In the genomic region with DNA sequence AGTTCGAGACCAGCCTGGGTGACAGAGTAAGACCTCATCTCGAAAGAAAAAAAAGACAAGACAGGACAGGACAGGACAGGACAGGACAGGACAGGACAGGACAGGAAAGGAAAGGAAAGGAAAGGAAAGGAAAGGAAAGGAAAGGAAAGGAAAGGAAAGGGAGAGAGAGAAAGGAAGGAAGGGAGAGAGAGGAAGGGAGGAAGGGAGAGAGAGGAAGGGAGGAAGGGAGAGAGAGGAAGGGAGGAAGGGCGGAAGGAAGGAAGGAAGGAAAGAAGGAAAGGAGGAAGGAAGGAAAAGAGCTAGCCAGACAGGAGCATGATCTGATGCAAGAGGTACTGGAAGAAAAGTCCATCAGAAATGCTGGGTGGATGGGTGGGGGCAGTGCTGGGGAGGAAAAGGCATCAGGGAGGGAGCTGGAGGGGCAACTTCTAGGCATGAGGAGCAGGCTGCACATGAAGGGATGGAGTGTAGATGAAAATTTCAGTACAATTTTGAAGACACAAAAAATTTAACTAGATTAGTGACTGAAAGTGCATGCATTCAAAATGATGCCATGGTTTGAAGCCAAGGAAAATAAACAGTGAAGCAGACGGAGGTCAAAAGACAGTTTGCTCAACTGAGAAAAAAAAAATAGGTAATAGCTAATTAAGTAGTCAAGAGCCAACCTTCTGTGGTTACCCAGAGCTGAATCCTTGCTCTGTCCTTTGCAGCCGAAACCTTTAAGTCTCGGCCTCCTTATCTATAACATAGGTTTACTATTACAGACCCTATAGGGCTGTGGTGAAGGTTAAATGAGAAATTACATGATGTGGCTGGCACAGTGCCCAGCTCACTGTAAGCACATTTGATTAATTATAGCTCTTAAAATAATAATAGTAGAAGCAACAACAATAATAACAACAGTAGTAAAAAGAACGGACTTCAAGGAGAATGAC, we compare ENCODE assay signal across 11 cellular contexts. TPM values are rescaled to one million over a fixed set of nuclear protein-coding genes. Genes with fewer than 3 reads are reported as not detected.
DNase-seq lines count a peak whose midpoint lies in the region; ATAC-seq and TF ChIP-seq lines count a peak whose summit lies in the region.
"Had no signal": no experiment of that assay in that cellular context is flagged by ENCODE, and none has a peak within 500 bp of the region (broad histone marks: within the 10 kb centered on the region; RNA-seq: fewer than 3 reads in every experiment).

No MANE protein-coding gene starts in this region.

- no peak overlapping the region for H3K4me2 ChIP-seq in GM23338

- H4K20me1 ChIP-seq in GM23338 (replicated peaks; ENCODE audit: insufficient read depth): no peaks in the 10 kb centered on the region

- H3K4me1 Mint-ChIP-seq in GM23338: peaks cover 39% of the 10 kb centered on the region

- no peaks in the 10 kb centered on the region for H3F3A ChIP-seq in GM23338 (replicated peaks; ENCODE audit: low read depth)

- H3K79me2 ChIP-seq in GM23338 (replicated peaks; ENCODE audit: insufficient read depth): peaks cover 75% of the 10 kb centered on the region

- peaks cover 22% of the 10 kb centered on the region for H3K4me1 ChIP-seq in GM23338 (ENCODE audit: insufficient read depth)

- H3K27me3 Mint-ChIP-seq in GM23338 (ENCODE audit: insufficient read depth, low read depth, poor library complexity): peaks cover 3% of the 10 kb centered on the region
- H3K27me3 Mint-ChIP-seq: CD4-positive, CD25-positive, alpha-beta regulatory T cell had no signal

- no peak overlapping the region for H3K4me3 ChIP-seq in GM23338
- no peak overlapping the region for H3K4me3 ChIP-seq in fibroblast of mammary gland (ENCODE audit: control insufficient read depth, low read depth, low read length)
- H3K4me3 ChIP-seq: SJSA1 had no signal

- H3K9me3 Mint-ChIP-seq in GM23338: no peaks in the 10 kb centered on the region
- H3K9me3 Mint-ChIP-seq: CD4-positive, CD25-positive, alpha-beta regulatory T cell had no signal

- no peak overlapping the region for H3K27ac ChIP-seq in GM23338 (ENCODE audit: low read depth)
- H3K27ac ChIP-seq: SJSA1 had no signal

- no peaks in the 10 kb centered on the region for H3K27me3 ChIP-seq in GM23338 (ENCODE audit: insufficient read depth)
- H3K27me3 ChIP-seq: SJSA1 had no signal

- no peak for DNase-seq in GM23338 (ENCODE audit: low spot score)
- peak; percentile 83 for DNase-seq in fibroblast of mammary gland (ENCODE audit: low read depth)
- peak; percentile 35 for DNase-seq in non-pigmented ciliary epithelial cell (ENCODE audit: low read depth)
- DNase-seq in activated CD4-positive, alpha-beta T cell treated with anti-CD3 and anti-CD28 coated beads, Interleukin-2, amount 50 U/mL, for 48 hours: no peak
- no peak for DNase-seq in NCI-H526 (lab: John Stamatoyannopoulos, UW)
- DNase-seq: CD4-positive, CD25-positive, alpha-beta regulatory T cell; NCI-H526 treated with DMSO at 0.1 percent for 48 hours had no signal

- ATAC-seq in GM23338 (no peak), SK-N-SH treated with all-trans-retinoic acid at 6 μM for 48 hours (peak; percentile 66), GM18873 (IDR thresholded peaks at IDR 0.05; ENCODE audit: low FRiP score, unreplicated experiment) (no peak), HG02588 (IDR thresholded peaks at IDR 0.05; ENCODE audit: unreplicated experiment) (no peak)

- no peaks in the 10 kb centered on the region for H3K36me3 ChIP-seq in GM23338 (ENCODE audit: insufficient read depth)

- no peak overlapping the region for H3K4me3 Mint-ChIP-seq in GM23338
- H3K4me3 Mint-ChIP-seq: CD4-positive, CD25-positive, alpha-beta regulatory T cell had no signal

- peaks cover 53% of the 10 kb centered on the region for H3K36me3 Mint-ChIP-seq in GM23338 (ENCODE audit: low read depth)

- TF ChIP-seq CTCF in GM23338 (conservative IDR thresholded peaks at IDR 0.05; ENCODE audit: low read depth in 2 of 2): no peak
- TF ChIP-seq CTCF in fibroblast of mammary gland (conservative IDR thresholded peaks at IDR 0.05; ENCODE audit: control insufficient read depth, insufficient read depth, low read depth, low read length): no peak

- H2AFZ ChIP-seq in GM23338: no peak overlapping the region

- H3K9me2 ChIP-seq in GM23338 (ENCODE audit: insufficient read depth): no peaks in the 10 kb centered on the region

- H3K27ac Mint-ChIP-seq in GM23338: peak overlapping the region; percentile 77

TF ChIP-seq in GM23338, 12 proteins besides CTCF, POLR2A, EP300 and RAD21 (continues in another document):
- TF ChIP-seq ZNF114 (CRISPR knock-in tag; IDR thresholded peaks at IDR 0.05) (no peak), CREB1 (CRISPR knock-in tag; IDR thresholded peaks at IDR 0.05; ENCODE audit: low read depth) (no peak), EZH2 (IDR thresholded peaks at IDR 0.05; ENCODE audit: low read depth, unreplicated experiment) (no peak), JUNB (IDR thresholded peaks at IDR 0.05; ENCODE audit: unreplicated experiment) (no peak), ZNF331 (CRISPR knock-in tag; IDR thresholded peaks at IDR 0.05; ENCODE audit: low read depth) (no peak), NANOG (IDR thresholded peaks at IDR 0.05; ENCODE audit: borderline replicate concordance) (no peak), STAT1 (IDR thresholded peaks at IDR 0.05; ENCODE audit: unreplicated experiment) (no peak), POLR2AphosphoS5 (IDR thresholded peaks at IDR 0.05; ENCODE audit: low read depth) (no peak)
- TF ChIP-seq, protein P1, sequence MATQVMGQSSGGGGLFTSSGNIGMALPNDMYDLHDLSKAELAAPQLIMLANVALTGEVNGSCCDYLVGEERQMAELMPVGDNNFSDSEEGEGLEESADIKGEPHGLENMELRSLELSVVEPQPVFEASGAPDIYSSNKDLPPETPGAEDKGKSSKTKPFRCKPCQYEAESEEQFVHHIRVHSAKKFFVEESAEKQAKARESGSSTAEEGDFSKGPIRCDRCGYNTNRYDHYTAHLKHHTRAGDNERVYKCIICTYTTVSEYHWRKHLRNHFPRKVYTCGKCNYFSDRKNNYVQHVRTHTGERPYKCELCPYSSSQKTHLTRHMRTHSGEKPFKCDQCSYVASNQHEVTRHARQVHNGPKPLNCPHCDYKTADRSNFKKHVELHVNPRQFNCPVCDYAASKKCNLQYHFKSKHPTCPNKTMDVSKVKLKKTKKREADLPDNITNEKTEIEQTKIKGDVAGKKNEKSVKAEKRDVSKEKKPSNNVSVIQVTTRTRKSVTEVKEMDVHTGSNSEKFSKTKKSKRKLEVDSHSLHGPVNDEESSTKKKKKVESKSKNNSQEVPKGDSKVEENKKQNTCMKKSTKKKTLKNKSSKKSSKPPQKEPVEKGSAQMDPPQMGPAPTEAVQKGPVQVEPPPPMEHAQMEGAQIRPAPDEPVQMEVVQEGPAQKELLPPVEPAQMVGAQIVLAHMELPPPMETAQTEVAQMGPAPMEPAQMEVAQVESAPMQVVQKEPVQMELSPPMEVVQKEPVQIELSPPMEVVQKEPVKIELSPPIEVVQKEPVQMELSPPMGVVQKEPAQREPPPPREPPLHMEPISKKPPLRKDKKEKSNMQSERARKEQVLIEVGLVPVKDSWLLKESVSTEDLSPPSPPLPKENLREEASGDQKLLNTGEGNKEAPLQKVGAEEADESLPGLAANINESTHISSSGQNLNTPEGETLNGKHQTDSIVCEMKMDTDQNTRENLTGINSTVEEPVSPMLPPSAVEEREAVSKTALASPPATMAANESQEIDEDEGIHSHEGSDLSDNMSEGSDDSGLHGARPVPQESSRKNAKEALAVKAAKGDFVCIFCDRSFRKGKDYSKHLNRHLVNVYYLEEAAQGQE (IDR thresholded peaks at IDR 0.05; ENCODE audit: unreplicated experiment): no peak

TF ChIP-seq in SK-N-SH treated with all-trans-retinoic acid at 6 μM for 48 hours, 23 proteins besides CTCF, POLR2A, EP300 and RAD21:
- peak; percentile 68 for TF ChIP-seq ISL1 (CRISPR knock-in tag; IDR thresholded peaks at IDR 0.05)
- no peak for TF ChIP-seq ZFP30 (CRISPR knock-in tag; IDR thresholded peaks at IDR 0.05)

RNA-seq across cellular contexts. Expression of a gene that starts 59.9 kb away (rescaled TPM):
- 33.1 and 34.1 TPM in 2 replicates for total RNA-seq in GM23338 (2014; rRNA removed; shearing (Covaris generic))
- 19.9 and 20.3 TPM in 2 replicates for polyA plus RNA-seq in GM23338 (2016; fragmentation: Nextera tagmentation; extraction: Ambion mirVana)

Comparison
In these comparisons a context has a peak if more than half of its experiments do, and no peak if none do; other contexts are left out.
1. DNase-seq: peak in fibroblast of mammary gland (single experiment) and non-pigmented ciliary epithelial cell (single experiment); none in GM23338 (single experiment), activated CD4-positive, alpha-beta T cell treated with anti-CD3 and anti-CD28 coated beads, Interleukin-2, amount 50 U/mL, for 48 hours (0 of 2) and NCI-H526 (0 of 2).